Comparison of ENCODE assay signal across 9 cellular contexts in genomic region chr20:2005831-2006426, GRCh38. TPM values are rescaled to one million over a fixed set of nuclear protein-coding genes. Genes with fewer than 3 reads are reported as not detected.
DNase-seq lines count a peak whose midpoint lies in the region; ATAC-seq and TF ChIP-seq lines count a peak whose summit lies in the region.
"Had no signal": no experiment of that assay in that cellular context is flagged by ENCODE, and none has a peak within 500 bp of the region (broad histone marks: within the 10 kb centered on the region; RNA-seq: fewer than 3 reads in every experiment).

No MANE protein-coding gene starts in this region.

- no peak for TF ChIP-seq CTCF in GM12865 (IDR thresholded peaks at IDR 0.05; ENCODE audit: insufficient read depth, low read depth, low read length, missing control alignments)
- peak; percentile 5 for TF ChIP-seq CTCF in epithelial cell of proximal tubule (conservative IDR thresholded peaks at IDR 0.05; ENCODE audit: low read depth, low read length)
- no peak for TF ChIP-seq CTCF in testis (IDR thresholded peaks at IDR 0.05)
- TF ChIP-seq CTCF in esophagus squamous epithelium (IDR thresholded peaks at IDR 0.05), result no peak

- H3K9me3 Mint-ChIP-seq in natural killer cell treated with Interleukin-12 subunit alpha and Interleukin-12 subunit beta and Interleukin-15 and Interleukin-18, amount 100 ng/mL, for 72 hours, result no peaks in the 10 kb centered on the region

- H3K27ac Mint-ChIP-seq in natural killer cell treated with Interleukin-12 subunit alpha and Interleukin-12 subunit beta and Interleukin-15 and Interleukin-18, amount 100 ng/mL, for 72 hours, result no peak overlapping the region

- H3K9me3 ChIP-seq in testis, result no peaks in the 10 kb centered on the region
- H3K9me3 ChIP-seq in esophagus squamous epithelium, result no peaks in the 10 kb centered on the region

- no peaks in the 10 kb centered on the region for H3K4me1 Mint-ChIP-seq in natural killer cell treated with Interleukin-12 subunit alpha and Interleukin-12 subunit beta and Interleukin-15 and Interleukin-18, amount 100 ng/mL, for 72 hours (ENCODE audit: low read depth in 2 of 2)

- H3K4me3 ChIP-seq in GM12865 (ENCODE audit: low read depth, low read length) (no peak overlapping the region), epithelial cell of proximal tubule (ENCODE audit: low read depth, low read length) (no peak overlapping the region), testis (no peak overlapping the region), esophagus squamous epithelium (no peak overlapping the region)

- H3K27ac ChIP-seq in testis (no peak overlapping the region), esophagus squamous epithelium (no peak overlapping the region)

- ATAC-seq in natural killer cell treated with Interleukin-12 subunit alpha and Interleukin-12 subunit beta and Interleukin-15 and Interleukin-18, amount 100 ng/mL, for 72 hours, result no peak
- ATAC-seq in HG03139 (IDR thresholded peaks at IDR 0.05; ENCODE audit: unreplicated experiment), result no peak

- intact Hi-C loops in testis (cut with DNase I; ENCODE audit: low total_unique reads) (no loop called here), esophagus squamous epithelium (cut with DNase I) (loop anchor here (10.0 kb wide), 1 partner anchor 169 kb away; no protein-coding TSS in a partner anchor)

- H3K36me3 Mint-ChIP-seq in natural killer cell treated with Interleukin-12 subunit alpha and Interleukin-12 subunit beta and Interleukin-15 and Interleukin-18, amount 100 ng/mL, for 72 hours, result no peaks in the 10 kb centered on the region

- H3K36me3 ChIP-seq in testis (ENCODE audit: low read depth, missing control alignments) (no peaks in the 10 kb centered on the region), esophagus squamous epithelium (no peaks in the 10 kb centered on the region)

- 14% methylated on average over 12 of the region's 12 CpGs for WGBS in testis, 2 donors
- WGBS in esophagus squamous epithelium, 2 donors, result 10 to 17% methylated on average over 12 of the region's 12 CpGs

- H3K27me3 Mint-ChIP-seq in natural killer cell treated with Interleukin-12 subunit alpha and Interleukin-12 subunit beta and Interleukin-15 and Interleukin-18, amount 100 ng/mL, for 72 hours, result peaks cover 14 to 17% of the 10 kb centered on the region in 2 donors

- H3K27me3 ChIP-seq in testis, result no peaks in the 10 kb centered on the region
- H3K27me3 ChIP-seq in esophagus squamous epithelium, result peaks cover 0 to 77% (median 0%) of the 10 kb centered on the region in 4 donors

- TF ChIP-seq POLR2A in testis (IDR thresholded peaks at IDR 0.05), result no peak
- TF ChIP-seq POLR2A in esophagus squamous epithelium (IDR thresholded peaks at IDR 0.05), result no peak

- DNase-seq in GM12865 (ENCODE audit: low read depth) (peak; percentile 64), NCI-H526 treated with DMSO at 0.1 percent for 48 hours (lab: John Stamatoyannopoulos, UW) (peak; percentile 79), epithelial cell of proximal tubule (ENCODE audit: low read depth) (no peak), testis (peak; percentile 82), esophagus squamous epithelium (lab: John Stamatoyannopoulos, UW) (no peak)
- peak; percentile 9 for DNase-seq in activated CD8-positive, alpha-beta memory T cell treated with anti-CD3 and anti-CD28 coated beads, Interleukin-2, amount 50 U/mL, for 24 hours (ENCODE audit: extremely low read depth)
- DNase-seq in natural killer cell treated with Interleukin-12 subunit alpha and Interleukin-12 subunit beta and Interleukin-15 and Interleukin-18, amount 100 ng/mL, for 72 hours (ENCODE audit: low spot score), result peak; percentile 64

- no peaks in the 10 kb centered on the region for H3K4me1 ChIP-seq in testis
- H3K4me1 ChIP-seq in esophagus squamous epithelium, result no peaks in the 10 kb centered on the region

- no peak overlapping the region for H3K4me3 Mint-ChIP-seq in natural killer cell treated with Interleukin-12 subunit alpha and Interleukin-12 subunit beta and Interleukin-15 and Interleukin-18, amount 100 ng/mL, for 72 hours

RNA-seq across cellular contexts. Expression of gene PDYN, which starts 12.1 kb away (rescaled TPM):
- not detected in 2 replicates for total RNA-seq in epithelial cell of proximal tubule
- not detected for total RNA-seq in natural killer cell treated with Interleukin-12 subunit alpha and Interleukin-12 subunit beta and Interleukin-15 and Interleukin-18, amount 100 ng/mL, for 72 hours
- total RNA-seq in testis, result 1 to 10 TPM; 1.6 to 4.2 TPM
- 5.2 TPM for polyA plus RNA-seq in testis (ENCODE audit: insufficient read depth, low read depth, low replicate concordance)
- total RNA-seq in esophagus squamous epithelium, result not detected
- total RNA-seq: subcutaneous adipose tissue had no signal

Comparison
In these comparisons a context has a peak if more than half of its experiments do, and no peak if none do; other contexts are left out.
1. DNase-seq: peak in GM12865 (single experiment), NCI-H526 treated with DMSO at 0.1 percent for 48 hours (single experiment), activated CD8-positive, alpha-beta memory T cell treated with anti-CD3 and anti-CD28 coated beads, Interleukin-2, amount 50 U/mL, for 24 hours (single experiment), natural killer cell treated with Interleukin-12 subunit alpha and Interleukin-12 subunit beta and Interleukin-15 and Interleukin-18, amount 100 ng/mL, for 72 hours (single experiment) and testis (single experiment); none in epithelial cell of proximal tubule (single experiment) and esophagus squamous epithelium (single experiment).